ENCODE assay signal across 1 cellular context in genomic region chr9:126394802-126395201, GRCh38.
TF ChIP-seq lines count a peak whose summit lies in the region.

No MANE protein-coding gene starts in this region.

TF ChIP-seq in IMR-90, 13 proteins besides CTCF, POLR2A, EP300 and RAD21:
- no peak for TF ChIP-seq RCOR1 (IDR thresholded peaks at IDR 0.05; ENCODE audit: insufficient replicate concordance, low read length)
- TF ChIP-seq BHLHE40 (IDR thresholded peaks at IDR 0.05; ENCODE audit: low read depth, low read length) = no peak
- TF ChIP-seq USF2 (IDR thresholded peaks at IDR 0.05; ENCODE audit: low read depth, low read length) = no peak
- no peak for TF ChIP-seq ELK1 (IDR thresholded peaks at IDR 0.05; ENCODE audit: borderline replicate concordance, low read depth, low read length)
- TF ChIP-seq FOS (IDR thresholded peaks at IDR 0.05; ENCODE audit: low read depth, low read length) = no peak
- no peak for TF ChIP-seq MAFK (IDR thresholded peaks at IDR 0.05; ENCODE audit: low read depth, low read length)
- no peak for TF ChIP-seq SMC3 (IDR thresholded peaks at IDR 0.05; ENCODE audit: low read depth, low read length)
- TF ChIP-seq CHD1 (IDR thresholded peaks at IDR 0.05; ENCODE audit: low read depth, low read length) = no peak
- TF ChIP-seq CEBPB (IDR thresholded peaks at IDR 0.05; ENCODE audit: low read depth, low read length) = no peak
- TF ChIP-seq RFX5 (IDR thresholded peaks at IDR 0.05; ENCODE audit: low read depth, low read length) = no peak
- no peak for TF ChIP-seq MAZ (IDR thresholded peaks at IDR 0.05; ENCODE audit: borderline replicate concordance, low read depth, low read length)
